ENCODE assay signal across 1 cellular context in genomic region chr22:39151329-39151975, GRCh38.
TF ChIP-seq lines count a peak whose summit lies in the region.

No MANE protein-coding gene starts in this region.

TF ChIP-seq in HepG2, 621 proteins besides CTCF, POLR2A, EP300 and RAD21 (continued from another document):
- TF ChIP-seq, protein P1, sequence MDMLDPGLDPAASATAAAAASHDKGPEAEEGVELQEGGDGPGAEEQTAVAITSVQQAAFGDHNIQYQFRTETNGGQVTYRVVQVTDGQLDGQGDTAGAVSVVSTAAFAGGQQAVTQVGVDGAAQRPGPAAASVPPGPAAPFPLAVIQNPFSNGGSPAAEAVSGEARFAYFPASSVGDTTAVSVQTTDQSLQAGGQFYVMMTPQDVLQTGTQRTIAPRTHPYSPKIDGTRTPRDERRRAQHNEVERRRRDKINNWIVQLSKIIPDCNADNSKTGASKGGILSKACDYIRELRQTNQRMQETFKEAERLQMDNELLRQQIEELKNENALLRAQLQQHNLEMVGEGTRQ (IDR thresholded peaks at IDR 0.05; ENCODE audit: low read depth, low read length), result no peak
- TF ChIP-seq, protein P1 (CRISPR knock-in tag; IDR thresholded peaks at IDR 0.05; ENCODE audit: borderline replicate concordance), result no peak
- TF ChIP-seq ZNF747 (CRISPR knock-in tag; IDR thresholded peaks at IDR 0.05; ENCODE audit: borderline replicate concordance), result no peak
- TF ChIP-seq ZBTB20 (CRISPR knock-in tag; IDR thresholded peaks at IDR 0.05; ENCODE audit: borderline replicate concordance, low read depth), result no peak
- no peak for TF ChIP-seq ZNF253 (CRISPR knock-in tag; IDR thresholded peaks at IDR 0.05; ENCODE audit: borderline replicate concordance)
- no peak for TF ChIP-seq ZNF468 (CRISPR knock-in tag; IDR thresholded peaks at IDR 0.05)
- TF ChIP-seq KDM2A (CRISPR knock-in tag; IDR thresholded peaks at IDR 0.05; ENCODE audit: borderline replicate concordance, low read depth), result no peak
- no peak for TF ChIP-seq KLF6 (CRISPR knock-in tag; IDR thresholded peaks at IDR 0.05)
- TF ChIP-seq CHD4 (IDR thresholded peaks at IDR 0.05; ENCODE audit: borderline replicate concordance, low read length), result peak; percentile 37; the same call in 1 of the 2 replicates
